14 cellular contexts compared by ENCODE assay signal in genomic region chrX:65537229-65537628, GRCh38. TPM values are rescaled to one million over a fixed set of nuclear protein-coding genes. Genes with fewer than 3 reads are reported as not detected.
A peak's percentile ranks its signal among the peaks of the same experiment; 100 is the strongest.
DNase-seq lines count a peak whose midpoint lies in the region; ATAC-seq and TF ChIP-seq lines count a peak whose summit lies in the region.
"Had no signal": no experiment of that assay in that cellular context is flagged by ENCODE, and none has a peak within 500 bp of the region (broad histone marks: within the 10 kb centered on the region; RNA-seq: fewer than 3 reads in every experiment).

No MANE protein-coding gene starts in this region.

- no peak for ATAC-seq in CD4-positive, alpha-beta T cell (ENCODE audit: poor library complexity)
- no peak for ATAC-seq in HG03457 (IDR thresholded peaks at IDR 0.05; ENCODE audit: unreplicated experiment)
- ATAC-seq: PC-3 had no signal

- intact Hi-C loops in CD4-positive, alpha-beta T cell (cut with DNase I, micrococcal nuclease), result loop anchor here (5.0 to 10.0 kb wide), 3 partner anchors 1145 to 1782 kb away; partner anchors contain the start of gene AMER1 (in 1 of the 2)
- intact Hi-C loops in esophagus muscularis mucosa (cut with DNase I), result loop anchor here (10.0 kb wide), 1 partner anchor 1332 kb away; the partner anchor contains the start of gene AMER1

- POLR2A ChIA-PET in CD4-positive, alpha-beta T cell (lab: Charles Lee), result no interaction called here

- no peak for DNase-seq in CD4-positive, alpha-beta T cell
- peak; percentile 50 for DNase-seq in LHCN-M2 (ENCODE audit: low read depth)
- DNase-seq in fibroblast of the aortic adventitia (ENCODE audit: low read depth), result peak; percentile 14
- peak; percentile 31 for DNase-seq in retinal pigment epithelial cell (ENCODE audit: low read depth)
- DNase-seq in NCI-H1092 treated with DMSO at 0.1 percent for 48 hours (lab: John Stamatoyannopoulos, UW), result no peak
- no peak for DNase-seq in esophagus muscularis mucosa (ENCODE audit: extremely low spot score)
- DNase-seq: DMS 273 treated with DMSO at 0.1 percent for 48 hours, HCEC 1CT, NCI-H1048, NCI-H1694, NCI-H69, PC-3 had no signal

- H3K36me3 ChIP-seq in esophagus muscularis mucosa, result peaks cover 0 to under 1% (median 0%) of the 10 kb centered on the region in 4 donors

- H3K36me3 Mint-ChIP-seq in CD4-positive, alpha-beta T cell (ENCODE audit: low read depth), result peaks cover 6% of the 10 kb centered on the region

- no peaks in the 10 kb centered on the region for H3K9me3 Mint-ChIP-seq in CD4-positive, alpha-beta T cell

- no peak for TF ChIP-seq EP300 in esophagus muscularis mucosa (IDR thresholded peaks at IDR 0.05)

- H3K27ac Mint-ChIP-seq in CD4-positive, alpha-beta T cell, result no peak overlapping the region

- no peaks in the 10 kb centered on the region for H3K27me3 Mint-ChIP-seq in CD4-positive, alpha-beta T cell

- no peak for TF ChIP-seq POLR2A in esophagus muscularis mucosa (IDR thresholded peaks at IDR 0.05; ENCODE audit: low read depth)

- H3K4me1 ChIP-seq in esophagus muscularis mucosa, result peaks cover 8 to 20% (median 17%) of the 10 kb centered on the region in 4 donors

- H3K9me3 ChIP-seq in CD4-positive, alpha-beta T cell (ENCODE audit: control insufficient read depth, low read length), result no peaks in the 10 kb centered on the region
- no peaks in the 10 kb centered on the region for H3K9me3 ChIP-seq in esophagus muscularis mucosa
- H3K9me3 ChIP-seq: BLaER1 had no signal

- no peaks in the 10 kb centered on the region for H3K27me3 ChIP-seq in CD4-positive, alpha-beta T cell (ENCODE audit: control insufficient read depth, insufficient read depth, low read length)
- no peaks in the 10 kb centered on the region for H3K27me3 ChIP-seq in esophagus muscularis mucosa

- no peak for TF ChIP-seq CTCF in CD4-positive, alpha-beta T cell (IDR thresholded peaks at IDR 0.05)
- TF ChIP-seq CTCF in fibroblast of the aortic adventitia (IDR thresholded peaks at IDR 0.05; ENCODE audit: insufficient read depth, low read length), result no peak
- no peak for TF ChIP-seq CTCF in retinal pigment epithelial cell (conservative IDR thresholded peaks at IDR 0.05; ENCODE audit: low read depth, low read length)
- no peak for TF ChIP-seq CTCF in esophagus muscularis mucosa (IDR thresholded peaks at IDR 0.05)

- H3K27ac ChIP-seq in CD4-positive, alpha-beta T cell (ENCODE audit: low read depth, low read length), result peak overlapping the region; percentile 1
- no peak overlapping the region for H3K27ac ChIP-seq in esophagus muscularis mucosa (replicated peaks in 1 of 4)
- H3K27ac ChIP-seq: BLaER1 had no signal

- H3K4me1 Mint-ChIP-seq in CD4-positive, alpha-beta T cell (ENCODE audit: low read depth), result peaks cover 21% of the 10 kb centered on the region

- peak overlapping the region; percentile 48 for H3K4me3 Mint-ChIP-seq in CD4-positive, alpha-beta T cell

- no peak overlapping the region for H3K4me3 ChIP-seq in fibroblast of the aortic adventitia (ENCODE audit: low read depth, low read length)
- no peak overlapping the region for H3K4me3 ChIP-seq in retinal pigment epithelial cell (ENCODE audit: low read length)
- no peak overlapping the region for H3K4me3 ChIP-seq in esophagus muscularis mucosa
- H3K4me3 ChIP-seq: BLaER1 had no signal

- CTCF ChIA-PET in CD4-positive, alpha-beta T cell (lab: Charles Lee), result interaction anchor here (1.1 kb wide), 1 partner anchor 8 kb away, joined by 4 read pairs; no protein-coding TSS in a partner anchor

- WGBS in esophagus muscularis mucosa, result 48% methylated on average over 3 of the region's 3 CpGs

RNA-seq across cellular contexts. Expression of gene LAS1L, which starts 2.6 kb away (rescaled TPM):
- total RNA-seq in CD4-positive, alpha-beta T cell, result 10 to 100 TPM; 47.4 to 51.6 TPM
- 25.6 and 27.8 TPM in 2 replicates for total RNA-seq in LHCN-M2 (2014; rRNA removed)
- 26.6 TPM for polyA plus RNA-seq in LHCN-M2 (2012)
- 18.0 and 18.2 TPM in 2 replicates for total RNA-seq in fibroblast of the aortic adventitia (ENCODE audit: low replicate concordance)
- total RNA-seq in esophagus muscularis mucosa, result 10 to 100 TPM; 21.5 to 26.5 (median 22.8) TPM

Comparison
In these comparisons a context has a peak if more than half of its experiments do, and no peak if none do; other contexts are left out.
1. DNase-seq: peak in LHCN-M2 (single experiment), fibroblast of the aortic adventitia (single experiment) and retinal pigment epithelial cell (single experiment); none in CD4-positive, alpha-beta T cell (0 of 10), NCI-H1092 treated with DMSO at 0.1 percent for 48 hours (single experiment) and esophagus muscularis mucosa (single experiment).